In genomic region chr14:46487582-46488350, GRCh38 we compare ENCODE assay signal across 27 cellular contexts.
"Had no signal": no experiment of that assay in that cellular context is flagged by ENCODE, and none has a peak within 500 bp of the region (broad histone marks: within the 10 kb centered on the region; RNA-seq: fewer than 3 reads in every experiment).

No MANE protein-coding gene starts in this region.

- ATAC-seq: effector memory CD8-positive, alpha-beta T cell; esophagus mucosa; heart right ventricle; naive thymus-derived CD8-positive, alpha-beta T cell; right cardiac atrium; stimulated activated naive CD8-positive, alpha-beta T cell treated with anti-CD3 and anti-CD28 coated beads, Interleukin-15, amount 100 ng/mL, for 72 hours; T-helper 17 cell; upper lobe of right lung had no signal

- H3K4me3 ChIP-seq: ascending aorta, coronary artery, dorsolateral prefrontal cortex, heart right ventricle, left ventricle myocardium inferior, thyroid gland, upper lobe of right lung had no signal

- H3K27ac ChIP-seq: ascending aorta, coronary artery, dorsolateral prefrontal cortex, heart right ventricle, left ventricle myocardium inferior, thyroid gland, upper lobe of right lung had no signal

- H3K27me3 ChIP-seq: ascending aorta, dorsolateral prefrontal cortex, heart right ventricle, thyroid gland, upper lobe of right lung had no signal

- H3K9me3 ChIP-seq: ascending aorta, thyroid gland, upper lobe of right lung had no signal

- H3K36me3 ChIP-seq: ascending aorta, heart right ventricle, left ventricle myocardium inferior, thyroid gland, upper lobe of right lung had no signal

- DNase-seq: activated CD4-positive, alpha-beta memory T cell treated with anti-CD3 and anti-CD28 coated beads, Interleukin-2, amount 10 ng/mL, durations not matched to agents 7 days and 5 days; activated CD4-positive, alpha-beta T cell treated with anti-CD3 and anti-CD28 coated beads for 1 hour; activated CD4-positive, alpha-beta T cell treated with anti-CD3 and anti-CD28 coated beads, Interleukin-2, amount 10 ng/mL, durations not matched to agents 7 days and 5 days; activated CD8-positive, alpha-beta memory T cell treated with anti-CD3 and anti-CD28 coated beads, Interleukin-2, amount 50 U/mL, for 48 hours; activated gamma-delta T cell; activated naive CD4-positive, alpha-beta T cell treated with anti-CD3 and anti-CD28 coated beads, Interleukin-2, amount 10 ng/mL, durations not matched to agents 7 days and 5 days; activated naive CD8-positive, alpha-beta T cell treated with anti-CD3 and anti-CD28 coated beads, Interleukin-2, amount 10 ng/mL, durations not matched to agents 7 days and 5 days; activated T-cell treated with anti-CD3 and anti-CD28 coated beads, Interleukin-2, amount 50 U/mL, for 24 hours; dorsolateral prefrontal cortex; effector memory CD8-positive, alpha-beta T cell; foreskin fibroblast; heart right ventricle; left ventricle myocardium inferior; midbrain; naive thymus-derived CD8-positive, alpha-beta T cell; right cardiac atrium; stimulated activated CD4-positive, alpha-beta T cell treated with anti-CD3 and anti-CD28 coated beads, Interleukin-12 subunit alpha, Interleukin-12 subunit beta, amount 100 ng/mL, for 4 hours; stimulated activated CD4-positive, alpha-beta T cell treated with anti-CD3 and anti-CD28 coated beads, Interleukin-4, amount 100 ng/mL, for 1 hour; stimulated activated naive CD8-positive, alpha-beta T cell treated with anti-CD3 and anti-CD28 coated beads, Interleukin-15, amount 100 ng/mL, for 72 hours; substantia nigra; T-helper 17 cell; T1000; thyroid gland; upper lobe of right lung had no signal

- H3K4me1 ChIP-seq: ascending aorta, heart right ventricle, left ventricle myocardium inferior, thyroid gland, upper lobe of right lung had no signal
